ENCODE assay signal across 1 cellular context in genomic region chr9:12818431-12819000, GRCh38.
TF ChIP-seq lines count a peak whose summit lies in the region.

No MANE protein-coding gene starts in this region.

TF ChIP-seq in IMR-90, 13 proteins besides CTCF, POLR2A, EP300 and RAD21 (continued from another document):
- TF ChIP-seq CHD1 (IDR thresholded peaks at IDR 0.05; ENCODE audit: low read depth, low read length): no peak
- no peak for TF ChIP-seq RCOR1 (IDR thresholded peaks at IDR 0.05; ENCODE audit: insufficient replicate concordance, low read length)
- TF ChIP-seq BHLHE40 (IDR thresholded peaks at IDR 0.05; ENCODE audit: low read depth, low read length): no peak
- TF ChIP-seq RFX5 (IDR thresholded peaks at IDR 0.05; ENCODE audit: low read depth, low read length): no peak
- no peak for TF ChIP-seq CEBPB (IDR thresholded peaks at IDR 0.05; ENCODE audit: low read depth, low read length)
- no peak for TF ChIP-seq SMC3 (IDR thresholded peaks at IDR 0.05; ENCODE audit: low read depth, low read length)
- TF ChIP-seq ELK1 (IDR thresholded peaks at IDR 0.05; ENCODE audit: borderline replicate concordance, low read depth, low read length): no peak
